10 cellular contexts compared by ENCODE assay signal in genomic region chr20:43681991-43682410, GRCh38. TPM values are rescaled to one million over a fixed set of nuclear protein-coding genes. Genes with fewer than 3 reads are reported as not detected.
DNase-seq lines count a peak whose midpoint lies in the region; ATAC-seq and TF ChIP-seq lines count a peak whose summit lies in the region.
"Had no signal": no experiment of that assay in that cellular context is flagged by ENCODE, and none has a peak within 500 bp of the region (broad histone marks: within the 10 kb centered on the region; RNA-seq: fewer than 3 reads in every experiment).

No MANE protein-coding gene starts in this region.

- H3K27ac Mint-ChIP-seq in activated B cell treated with CpG ODN at 0.5 μM for 24 hours (peak overlapping the region; percentile 97), progenitor cell of endocrine pancreas (no peak overlapping the region)

- POLR2A ChIA-PET in activated B cell treated with CpG ODN at 0.5 μM for 24 hours (lab: Charles Lee) = interaction anchor here (0.6 to 5.3 kb wide), 19 partner anchors 8 to 1734 kb away, joined by 3 to 287 read pairs (median 5); partner anchors contain the start of genes IFT52, MYBL2, PABPC1L and PIGT

- H3K4me1 Mint-ChIP-seq in activated B cell treated with CpG ODN at 0.5 μM for 24 hours (peaks cover 61% of the 10 kb centered on the region), progenitor cell of endocrine pancreas (ENCODE audit: low read depth) (peaks cover 4% of the 10 kb centered on the region)

- 71 to 89% methylated on average over 2 of the region's 2 CpGs for WGBS in testis, 2 donors

- H3K27me3 Mint-ChIP-seq in activated B cell treated with CpG ODN at 0.5 μM for 24 hours = no peaks in the 10 kb centered on the region
- H3K27me3 Mint-ChIP-seq in progenitor cell of endocrine pancreas = no peaks in the 10 kb centered on the region

- CTCF ChIA-PET in activated B cell treated with CpG ODN at 0.5 μM for 24 hours (lab: Charles Lee) = interaction anchor here (1.1 to 2.7 kb wide), 7 partner anchors 9 to 168 kb away, joined by 3 to 9 read pairs (median 8); partner anchors contain the start of gene IFT52

- peak; percentile 86 for DNase-seq in GM06990 (ENCODE audit: extremely low read depth, insufficient read length)
- DNase-seq in activated B cell treated with CpG ODN at 0.5 μM for 24 hours = peak; percentile 65
- no peak for DNase-seq in progenitor cell of endocrine pancreas (ENCODE audit: low spot score, unreplicated experiment)
- no peak for DNase-seq in testis
- no peak for DNase-seq in NCI-H2227 treated with DMSO at 0.1 percent for 48 hours (lab: John Stamatoyannopoulos, UW)
- no peak for DNase-seq in activated CD4-positive, alpha-beta T cell treated with anti-CD3 and anti-CD28 coated beads for 48 hours

- H3K36me3 Mint-ChIP-seq in activated B cell treated with CpG ODN at 0.5 μM for 24 hours (ENCODE audit: low read depth) (peaks cover 43% of the 10 kb centered on the region), progenitor cell of endocrine pancreas (ENCODE audit: insufficient read depth) (peaks cover 4% of the 10 kb centered on the region)

- no peak for TF ChIP-seq POLR2A in testis (IDR thresholded peaks at IDR 0.05)

- TF ChIP-seq CTCF in GM06990 (IDR thresholded peaks at IDR 0.05; ENCODE audit: insufficient read depth, low read length, poor library complexity, severe bottlenecking) = no peak
- TF ChIP-seq CTCF in activated B cell treated with CpG ODN at 0.5 μM for 24 hours (IDR thresholded peaks at IDR 0.05) = no peak
- TF ChIP-seq CTCF in progenitor cell of endocrine pancreas (IDR thresholded peaks at IDR 0.05; ENCODE audit: unreplicated experiment) = no peak
- TF ChIP-seq CTCF in testis (IDR thresholded peaks at IDR 0.05) = no peak

- H3K4me3 Mint-ChIP-seq in activated B cell treated with CpG ODN at 0.5 μM for 24 hours = peak overlapping the region; percentile 73
- H3K4me3 Mint-ChIP-seq in progenitor cell of endocrine pancreas (ENCODE audit: low read depth) = no peak overlapping the region
- H3K4me3 Mint-ChIP-seq: T-helper 1 cell treated with Interleukin-12 subunit alpha and Interleukin-12 subunit beta and Interleukin-4 antibody, amounts not matched to agents 30 μg/mL and 1 μg/mL, for 36 hours had no signal

- peaks cover 11% of the 10 kb centered on the region for H3K36me3 ChIP-seq in GM06990 (ENCODE audit: control insufficient read depth, insufficient read depth, low read length)
- H3K36me3 ChIP-seq in testis (ENCODE audit: low read depth, missing control alignments) = no peaks in the 10 kb centered on the region

- peak overlapping the region; percentile 55 for H3K4me3 ChIP-seq in GM06990 (replicated peaks; ENCODE audit: low read depth, low read length)
- no peak overlapping the region for H3K4me3 ChIP-seq in testis

- H3K4me1 ChIP-seq in testis = no peaks in the 10 kb centered on the region

- ATAC-seq in GM19395 (IDR thresholded peaks at IDR 0.05; ENCODE audit: unreplicated experiment) (peak; percentile 94), HG03135 (IDR thresholded peaks at IDR 0.05; ENCODE audit: unreplicated experiment) (peak; percentile 95), activated B cell treated with CpG ODN at 0.5 μM for 24 hours (ENCODE audit: low read depth) (peak; percentile 89)

- H3K9me3 ChIP-seq in testis = no peaks in the 10 kb centered on the region

- intact Hi-C loops in activated B cell treated with CpG ODN at 0.5 μM for 24 hours (cut with micrococcal nuclease) (loop anchor here (1.0 to 5.0 kb wide), 12 partner anchors 10 to 965 kb away; partner anchors contain the start of genes IFT52, MYBL2 and SRSF6), testis (cut with DNase I; ENCODE audit: low total_unique reads) (no loop called here)

- no peaks in the 10 kb centered on the region for H3K9me3 Mint-ChIP-seq in activated B cell treated with CpG ODN at 0.5 μM for 24 hours
- peaks cover 3% of the 10 kb centered on the region for H3K9me3 Mint-ChIP-seq in progenitor cell of endocrine pancreas (ENCODE audit: low read depth)
- H3K9me3 Mint-ChIP-seq: T-helper 1 cell treated with Interleukin-12 subunit alpha and Interleukin-12 subunit beta and Interleukin-4 antibody, amounts not matched to agents 30 μg/mL and 1 μg/mL, for 36 hours had no signal

- no peak overlapping the region for H3K27ac ChIP-seq in testis

- no peaks in the 10 kb centered on the region for H3K27me3 ChIP-seq in GM06990 (replicated peaks; ENCODE audit: control insufficient read depth, insufficient read depth, low read length)
- no peaks in the 10 kb centered on the region for H3K27me3 ChIP-seq in testis

RNA-seq across cellular contexts. Expression of gene MYBL2, which starts 15.1 kb away (rescaled TPM):
- total RNA-seq in activated B cell treated with CpG ODN at 0.5 μM for 24 hours = 99.5 and 102 TPM in 2 replicates
- 43.3 and 44.4 TPM in 2 replicates for total RNA-seq in progenitor cell of endocrine pancreas
- 10 to 100 TPM; 27.7 to 32.9 TPM for total RNA-seq in testis
- polyA plus RNA-seq in testis (ENCODE audit: insufficient read depth, low read depth, low replicate concordance) = 31.2 TPM

RNA-seq across cellular contexts. Expression of gene GTSF1L, which starts 44.8 kb away (rescaled TPM):
- total RNA-seq in activated B cell treated with CpG ODN at 0.5 μM for 24 hours (0.34 and 1.3 TPM in 2 replicates), progenitor cell of endocrine pancreas (not detected in 2 replicates), testis (100 to 1,000 TPM in 1 of 2 donors, 10 to 100 TPM in 1; 79.2 to 202 TPM)
- polyA plus RNA-seq in testis (ENCODE audit: insufficient read depth, low read depth, low replicate concordance) = 244 TPM
- total RNA-seq: pulmonary artery endothelial cell had no signal

Comparison
In these comparisons a context has a peak if more than half of its experiments do, and no peak if none do; other contexts are left out.
1. DNase-seq: peak in GM06990 (single experiment) and activated B cell treated with CpG ODN at 0.5 μM for 24 hours (single experiment); none in progenitor cell of endocrine pancreas (single experiment), testis (single experiment), NCI-H2227 treated with DMSO at 0.1 percent for 48 hours (single experiment) and activated CD4-positive, alpha-beta T cell treated with anti-CD3 and anti-CD28 coated beads for 48 hours (single experiment).
2. RNA of gene GTSF1L, which starts 44.8 kb away (total RNA-seq): 79.2 to 202 TPM in testis; 0.34 to 1.3 TPM in activated B cell treated with CpG ODN at 0.5 μM for 24 hours and not detected in progenitor cell of endocrine pancreas; every median in the first group is over 10 times any median in the second.
3. Peak in every context shown above with its lines, with median percentiles within 50 percentile points of each other: ATAC-seq.